In genomic region chr1:173453982-173454381, GRCh38 we compare ENCODE assay signal across 1 cellular context.
TF ChIP-seq lines count a peak whose summit lies in the region.

No MANE protein-coding gene starts in this region.

TF ChIP-seq in IMR-90, 13 proteins besides CTCF, POLR2A, EP300 and RAD21 (continued from another document):
- TF ChIP-seq USF2 (IDR thresholded peaks at IDR 0.05; ENCODE audit: low read depth, low read length), result no peak
- no peak for TF ChIP-seq CEBPB (IDR thresholded peaks at IDR 0.05; ENCODE audit: low read depth, low read length)
- 0 out of 2 replicates have a peak, but pooled peaks have one; percentile 10 for TF ChIP-seq MAFK (IDR thresholded peaks at IDR 0.05; ENCODE audit: low read depth, low read length)
- peak; percentile 74 for TF ChIP-seq NFE2L2 (IDR thresholded peaks at IDR 0.05; ENCODE audit: low read depth, low read length)
- TF ChIP-seq ELK1 (IDR thresholded peaks at IDR 0.05; ENCODE audit: borderline replicate concordance, low read depth, low read length), result no peak
